Comparison of ENCODE assay signal across 24 cellular contexts in genomic region chr10:67533376-67533775, GRCh38.
"Had no signal": no experiment of that assay in that cellular context is flagged by ENCODE, and none has a peak within 500 bp of the region (broad histone marks: within the 10 kb centered on the region; RNA-seq: fewer than 3 reads in every experiment).

No MANE protein-coding gene starts in this region.

- H3K36me3 ChIP-seq: colonic mucosa, gastrocnemius medialis, heart right ventricle, left lung, lower lobe of right lung had no signal

- H3K27ac ChIP-seq: colonic mucosa, epithelial cell of prostate, gastrocnemius medialis, heart right ventricle, left lung, lower lobe of right lung had no signal

- FAIRE-seq: endometrium, islet of Langerhans, keratinocyte had no signal

- H3K4me1 ChIP-seq: colonic mucosa, left lung, lower lobe of right lung had no signal

- H3K9me3 ChIP-seq: colonic mucosa, gastrocnemius medialis, heart right ventricle, left lung, lower lobe of right lung, mucosa of descending colon had no signal

- ATAC-seq: effector memory CD8-positive, alpha-beta T cell; esophagus mucosa; gastrocnemius medialis; heart right ventricle; left cardiac atrium; left lung; left ventricle myocardium superior; lower lobe of right lung; mucosa of descending colon had no signal

- H3K27me3 ChIP-seq: colonic mucosa, gastrocnemius medialis, heart right ventricle, left lung had no signal

- DNase-seq: colonic mucosa; cortex of kidney; effector CD8-positive, alpha-beta T cell; effector memory CD8-positive, alpha-beta T cell; endodermal cell; erythroblast; foreskin melanocyte; gastrocnemius medialis; glutamatergic neuron; head of caudate nucleus; heart right ventricle; hippocampal formation; left cardiac atrium; left lung; left ventricle myocardium superior; lower lobe of right lung; mesenchymal stem cell; mucosa of descending colon; naive B cell had no signal

- H3K4me3 ChIP-seq: colonic mucosa, gastrocnemius medialis, heart right ventricle, left lung, lower lobe of right lung, mucosa of descending colon had no signal
